8 cellular contexts compared by ENCODE assay signal in the genomic region with DNA sequence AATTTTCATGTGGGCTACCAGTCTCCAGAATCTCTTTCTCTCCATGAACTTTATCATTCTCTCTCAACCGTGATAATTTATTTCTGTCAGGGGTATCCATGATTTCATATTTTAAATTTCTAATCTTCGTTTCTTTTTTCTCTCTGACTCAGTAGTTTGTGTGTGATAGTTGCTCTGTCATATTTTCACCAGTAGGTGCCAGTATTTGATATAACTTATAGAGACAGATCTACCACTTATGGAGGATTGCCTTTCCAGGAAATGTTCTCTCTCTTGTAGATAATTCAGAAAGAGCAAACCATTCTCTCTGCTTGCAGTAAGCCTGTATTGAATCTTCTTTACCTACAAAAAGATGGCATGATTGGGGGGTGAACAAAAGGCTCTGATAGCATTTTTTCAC.
A peak's percentile ranks its signal among the peaks of the same experiment; 100 is the strongest.
DNase-seq lines count a peak whose midpoint lies in the region; TF ChIP-seq lines count a peak whose summit lies in the region.

No MANE protein-coding gene starts in this region.

- H3K27me3 ChIP-seq in adipocyte (replicated peaks; ENCODE audit: control insufficient read depth, insufficient read depth, low read length) = no peaks in the 10 kb centered on the region

- no peak overlapping the region for H3K27ac ChIP-seq in coronary artery

- no peaks in the 10 kb centered on the region for H3K4me1 ChIP-seq in adipocyte (ENCODE audit: control insufficient read depth, insufficient read depth, low read length)

- no peaks in the 10 kb centered on the region for H3K9me3 ChIP-seq in adipocyte (ENCODE audit: control insufficient read depth, low read length)

- no peak overlapping the region for H3K9ac ChIP-seq in adipocyte (ENCODE audit: low read length)

- no peak overlapping the region for H3K4me3 ChIP-seq in adipocyte (ENCODE audit: low read length)
- no peak overlapping the region for H3K4me3 ChIP-seq in coronary artery

- H3K36me3 ChIP-seq in adipocyte (ENCODE audit: control insufficient read depth, insufficient read depth, low read length, severe bottlenecking) = no peaks in the 10 kb centered on the region

- DNase-seq in SHP77 (lab: John Stamatoyannopoulos, UW) = peak; percentile 0 to 2
- no peak for DNase-seq in SHP77 treated with DMSO at 0.1 percent for 48 hours (lab: John Stamatoyannopoulos, UW)
- peak; percentile 56 for DNase-seq in NAMALWA (ENCODE audit: low spot score)
- DNase-seq in adipocyte (ENCODE audit: low read depth) = peak; percentile 75
- peak; percentile 40 for DNase-seq in iris pigment epithelial cell (ENCODE audit: low read depth)
- no peak for DNase-seq in NCI-H1048 (lab: John Stamatoyannopoulos, UW)
- DNase-seq in coronary artery (ENCODE audit: low spot score) = no peak
- DNase-seq in mesenteric fat pad (ENCODE audit: low spot score) = no peak

- TF ChIP-seq CTCF in coronary artery (IDR thresholded peaks at IDR 0.05) = no peak

Comparison
In these comparisons a context has a peak if more than half of its experiments do, and no peak if none do; other contexts are left out.
1. DNase-seq: peak in SHP77 (2 of 2), NAMALWA (single experiment), adipocyte (single experiment) and iris pigment epithelial cell (single experiment); none in SHP77 treated with DMSO at 0.1 percent for 48 hours (single experiment), NCI-H1048 (single experiment), coronary artery (single experiment) and mesenteric fat pad (single experiment).